8 cellular contexts compared by ENCODE assay signal in genomic region chr19:6530385-6531162, GRCh38. TPM values are rescaled to one million over a fixed set of nuclear protein-coding genes. Genes with fewer than 3 reads are reported as not detected.
DNase-seq lines count a peak whose midpoint lies in the region; ATAC-seq and TF ChIP-seq lines count a peak whose summit lies in the region.

Gene TNFSF9 (plus strand): TSS chr19:6531026. CDS start chr19:6531037, 11 bp downstream.

- H3K36me3 Mint-ChIP-seq in activated naive CD8-positive, alpha-beta T cell treated with anti-CD3 and anti-CD28 coated beads, Interleukin-2, amount 50 U/mL, for 24 hours (ENCODE audit: low read depth) = peaks cover 2% of the 10 kb centered on the region

- ATAC-seq in GM19397 (IDR thresholded peaks at IDR 0.05; ENCODE audit: unreplicated experiment) = peak; percentile 31
- peak; percentile 78 for ATAC-seq in activated naive CD8-positive, alpha-beta T cell treated with anti-CD3 and anti-CD28 coated beads, Interleukin-2, amount 50 U/mL, for 24 hours

- H3K9me3 Mint-ChIP-seq in activated naive CD8-positive, alpha-beta T cell treated with anti-CD3 and anti-CD28 coated beads, Interleukin-2, amount 50 U/mL, for 24 hours = no peaks in the 10 kb centered on the region

- H3K4me1 ChIP-seq in BE2C (no peaks in the 10 kb centered on the region), cardiac muscle cell (ENCODE audit: low read depth) (peaks cover 5% of the 10 kb centered on the region), parathyroid adenoma (peaks cover 2% of the 10 kb centered on the region), tibial artery (peaks cover 5 to 17% (median 15%) of the 10 kb centered on the region in 4 donors)

- TF ChIP-seq CTCF in BE2C (IDR thresholded peaks at IDR 0.05; ENCODE audit: low read depth, low read length) (no peak), cardiac muscle cell (IDR thresholded peaks at IDR 0.05; ENCODE audit: low read depth, low read length) (no peak), parathyroid adenoma (IDR thresholded peaks at IDR 0.05) (no peak), tibial artery (IDR thresholded peaks at IDR 0.05) (no peak)

- DNase-seq in BE2C (peak; percentile 87), Kasumi-1 (lab: John Stamatoyannopoulos, UW) (peak; percentile 67 to 79), SW480 (ENCODE audit: low spot score) (peak; percentile 73), cardiac muscle cell (ENCODE audit: low read depth in 1 of 2, low spot score in 1 of 2) (peak; percentile 91), tibial artery (peak; percentile 83 to 90)
- DNase-seq in activated naive CD8-positive, alpha-beta T cell treated with anti-CD3 and anti-CD28 coated beads, Interleukin-2, amount 50 U/mL, for 24 hours = peak; percentile 92

- peaks cover 35% of the 10 kb centered on the region for H3K27me3 Mint-ChIP-seq in activated naive CD8-positive, alpha-beta T cell treated with anti-CD3 and anti-CD28 coated beads, Interleukin-2, amount 50 U/mL, for 24 hours

- intact Hi-C loops in tibial artery (cut with DNase I; ENCODE audit: low total_unique reads) = no loop called here

- no peaks in the 10 kb centered on the region for H3K36me3 ChIP-seq in BE2C
- H3K36me3 ChIP-seq in cardiac muscle cell = no peaks in the 10 kb centered on the region
- no peaks in the 10 kb centered on the region for H3K36me3 ChIP-seq in parathyroid adenoma (ENCODE audit: control insufficient read depth, insufficient read depth, low read length)
- H3K36me3 ChIP-seq in tibial artery = no peaks in the 10 kb centered on the region

- H3K27me3 ChIP-seq in BE2C (peaks cover 11% of the 10 kb centered on the region), cardiac muscle cell (peaks cover 45% of the 10 kb centered on the region), parathyroid adenoma (ENCODE audit: control insufficient read depth, insufficient read depth, low read length) (no peaks in the 10 kb centered on the region), tibial artery (peaks cover 0 to 47% of the 10 kb centered on the region in 2 donors)

- H3K4me1 Mint-ChIP-seq in activated naive CD8-positive, alpha-beta T cell treated with anti-CD3 and anti-CD28 coated beads, Interleukin-2, amount 50 U/mL, for 24 hours = peaks cover 42% of the 10 kb centered on the region

- H3K4me2 ChIP-seq in parathyroid adenoma (ENCODE audit: low read length) = peak within 1 kb of the TSS; percentile 73

- H3K9ac ChIP-seq in parathyroid adenoma = no peak within 1 kb of the TSS

- H3K27ac Mint-ChIP-seq in activated naive CD8-positive, alpha-beta T cell treated with anti-CD3 and anti-CD28 coated beads, Interleukin-2, amount 50 U/mL, for 24 hours = peak within 1 kb of the TSS; percentile 78

- no peaks in the 10 kb centered on the region for H3K79me2 ChIP-seq in parathyroid adenoma

- H2AFZ ChIP-seq in parathyroid adenoma = peak within 1 kb of the TSS; percentile 76

- H3K9me3 ChIP-seq in BE2C (no peaks in the 10 kb centered on the region), cardiac muscle cell (ENCODE audit: low read depth) (no peaks in the 10 kb centered on the region), parathyroid adenoma (ENCODE audit: control insufficient read depth, low read length) (no peaks in the 10 kb centered on the region), tibial artery (no peaks in the 10 kb centered on the region)

- H3K4me3 ChIP-seq in BE2C (ENCODE audit: low read depth, low read length) (peak within 1 kb of the TSS; percentile 62), cardiac muscle cell (peak within 1 kb of the TSS; percentile 59), parathyroid adenoma (ENCODE audit: low read depth, low read length) (peak within 1 kb of the TSS; percentile 62), tibial artery (peak within 1 kb of the TSS; percentile 41 to 53)

- H3K27ac ChIP-seq in cardiac muscle cell (no peak within 1 kb of the TSS), parathyroid adenoma (no peak within 1 kb of the TSS), tibial artery (peak within 1 kb of the TSS; percentile 22 to 45)

- peak within 1 kb of the TSS; percentile 78 for H3K4me3 Mint-ChIP-seq in activated naive CD8-positive, alpha-beta T cell treated with anti-CD3 and anti-CD28 coated beads, Interleukin-2, amount 50 U/mL, for 24 hours

RNA-seq across cellular contexts. Expression of gene TNFSF9, which starts in this region (rescaled TPM):
- 1.3 TPM for polyA plus RNA-seq in BE2C (2012; ENCODE audit: insufficient read depth, insufficient read length, low read depth)
- total RNA-seq in cardiac muscle cell = 0.81 and 1.3 TPM in 2 replicates
- 1.5 and 3.0 TPM in 2 replicates for polyA plus RNA-seq in cardiac muscle cell

Comparison
In these comparisons a context has a peak if more than half of its experiments do, and no peak if none do; other contexts are left out.
1. H3K27ac ChIP-seq: peak in tibial artery (2 of 2); none in cardiac muscle cell (single experiment) and parathyroid adenoma (single experiment).
2. Peak in every context shown above with its lines, with median percentiles within 50 percentile points of each other: DNase-seq and H3K4me3 ChIP-seq.